In genomic region chr9:129150672-129151211, GRCh38 we compare ENCODE assay signal across 28 cellular contexts.
"Had no signal": no experiment of that assay in that cellular context is flagged by ENCODE, and none has a peak within 500 bp of the region (broad histone marks: within the 10 kb centered on the region; RNA-seq: fewer than 3 reads in every experiment).

No MANE protein-coding gene starts in this region.

- H3K9me3 Mint-ChIP-seq: effector memory CD8-positive, alpha-beta T cell; naive thymus-derived CD4-positive, alpha-beta T cell; nephron; neural progenitor cell; stimulated activated naive CD8-positive, alpha-beta T cell treated with anti-CD3 and anti-CD28 coated beads, Interleukin-15, amount 100 ng/mL, for 72 hours had no signal

- H3K9ac ChIP-seq: neural progenitor cell had no signal

- H3K4me3 Mint-ChIP-seq: effector memory CD8-positive, alpha-beta T cell; naive thymus-derived CD4-positive, alpha-beta T cell; nephron; stimulated activated naive CD8-positive, alpha-beta T cell treated with anti-CD3 and anti-CD28 coated beads, Interleukin-15, amount 100 ng/mL, for 72 hours had no signal

- H2AFZ ChIP-seq: neural progenitor cell had no signal

- FAIRE-seq: endometrium, islet of Langerhans had no signal

- H3K27me3 ChIP-seq: esophagus squamous epithelium, heart right ventricle, left lung, neural progenitor cell, spleen, suprapubic skin, transverse colon, vagina had no signal

- H3K36me3 ChIP-seq: neural progenitor cell had no signal

- ATAC-seq: effector memory CD8-positive, alpha-beta T cell; heart right ventricle; left cardiac atrium; left lung; naive thymus-derived CD4-positive, alpha-beta T cell; psoas muscle; right cardiac atrium; stimulated activated naive CD8-positive, alpha-beta T cell treated with anti-CD3 and anti-CD28 coated beads, Interleukin-15, amount 100 ng/mL, for 72 hours had no signal

- H3K4me2 ChIP-seq: neural progenitor cell had no signal

- H3K27me3 Mint-ChIP-seq: effector memory CD8-positive, alpha-beta T cell; naive thymus-derived CD4-positive, alpha-beta T cell; stimulated activated naive CD8-positive, alpha-beta T cell treated with anti-CD3 and anti-CD28 coated beads, Interleukin-15, amount 100 ng/mL, for 72 hours had no signal

- DNase-seq: cortex of kidney; effector memory CD8-positive, alpha-beta T cell; erythroblast; esophagus squamous epithelium; foreskin melanocyte; glutamatergic neuron; heart right ventricle; hippocampal formation; left cardiac atrium; left lung; mesendoderm; midbrain; naive thymus-derived CD4-positive, alpha-beta T cell; nucleus accumbens; psoas muscle; spleen; stimulated activated CD4-positive, alpha-beta T cell treated with anti-CD3 and anti-CD28 coated beads, Interleukin-4, amount 100 ng/mL, for 4 hours; stimulated activated naive CD4-positive, alpha-beta T cell; stimulated activated naive CD8-positive, alpha-beta T cell treated with anti-CD3 and anti-CD28 coated beads, Interleukin-15, amount 100 ng/mL, for 72 hours; transverse colon had no signal

- H3K9me3 ChIP-seq: esophagus squamous epithelium, heart right ventricle, left lung, psoas muscle, spleen, suprapubic skin, transverse colon, vagina had no signal

- H3K27ac ChIP-seq: esophagus squamous epithelium, left lung, neural progenitor cell, psoas muscle, suprapubic skin, transverse colon, vagina had no signal

- H3K4me3 ChIP-seq: esophagus squamous epithelium, heart right ventricle, left lung, neural progenitor cell, psoas muscle, skin epidermis, spleen, suprapubic skin, transverse colon, vagina had no signal
